ENCODE assay signal across 17 cellular contexts in the genomic region with DNA sequence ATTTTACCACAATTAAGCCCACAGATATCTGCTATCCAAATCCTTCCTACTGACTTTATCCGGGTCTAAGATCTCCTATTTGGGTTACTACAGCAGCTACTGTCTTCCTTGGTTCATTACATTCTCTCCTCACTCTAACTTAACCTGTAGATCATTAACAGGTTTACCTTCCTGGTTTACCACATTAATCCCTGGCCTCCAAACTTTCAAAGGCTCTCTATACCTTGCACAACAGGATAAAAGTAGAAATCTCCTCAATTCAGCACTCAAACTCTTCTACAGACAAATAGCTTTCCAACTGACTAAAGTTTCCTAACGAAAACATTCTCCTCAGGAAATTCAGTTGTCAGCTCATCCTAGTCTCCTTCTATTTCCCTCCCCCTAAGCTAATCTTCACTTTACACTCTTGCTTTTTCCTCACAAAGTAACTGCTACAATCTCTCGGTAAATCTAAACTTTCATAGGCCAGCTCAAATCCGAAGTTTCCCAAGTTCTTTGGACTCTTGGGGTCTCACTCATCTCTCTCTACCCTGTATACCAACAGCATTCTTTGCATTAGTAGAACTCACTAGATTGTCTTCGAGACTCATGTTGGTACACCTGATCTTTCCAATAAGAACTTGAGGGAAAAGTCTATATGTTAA. TPM values are rescaled to one million over a fixed set of nuclear protein-coding genes. Genes with fewer than 3 reads are reported as not detected.
DNase-seq lines count a peak whose midpoint lies in the region; ATAC-seq and TF ChIP-seq lines count a peak whose summit lies in the region.
"Had no signal": no experiment of that assay in that cellular context is flagged by ENCODE, and none has a peak within 500 bp of the region (broad histone marks: within the 10 kb centered on the region; RNA-seq: fewer than 3 reads in every experiment).

No MANE protein-coding gene starts in this region.

- ATAC-seq in activated T-cell treated with anti-CD3 and anti-CD28 coated beads, Interleukin-2, amount 50 U/mL, for 4 hours = no peak
- ATAC-seq in WTC11 = no peak
- ATAC-seq in left lobe of liver = peak; percentile 10
- no peak for ATAC-seq in stimulated activated memory B cell treated with anti-CD40 and anti-IgM and Interleukin-4, amounts not matched to agents 10 μg/mL and 1 μg/mL and 100 μg/mL, for 72 hours
- no peak for ATAC-seq in HG02763 (IDR thresholded peaks at IDR 0.05; ENCODE audit: unreplicated experiment)

- H3K4me1 Mint-ChIP-seq in activated T-cell treated with anti-CD3 and anti-CD28 coated beads, Interleukin-2, amount 50 U/mL, for 4 hours (ENCODE audit: low read depth) = peaks cover 54% of the 10 kb centered on the region
- H3K4me1 Mint-ChIP-seq in WTC11 = peaks cover 38% of the 10 kb centered on the region
- H3K4me1 Mint-ChIP-seq in stimulated activated memory B cell treated with anti-CD40 and anti-IgM and Interleukin-4, amounts not matched to agents 10 μg/mL and 1 μg/mL and 100 μg/mL, for 72 hours = peaks cover 70% of the 10 kb centered on the region

- intact Hi-C loops in posterior vena cava (cut with DNase I) = no loop called here

- no peaks in the 10 kb centered on the region for H3K27me3 Mint-ChIP-seq in activated T-cell treated with anti-CD3 and anti-CD28 coated beads, Interleukin-2, amount 50 U/mL, for 4 hours (ENCODE audit: low read depth)
- no peaks in the 10 kb centered on the region for H3K27me3 Mint-ChIP-seq in WTC11 (ENCODE audit: low read depth)
- no peaks in the 10 kb centered on the region for H3K27me3 Mint-ChIP-seq in stimulated activated memory B cell treated with anti-CD40 and anti-IgM and Interleukin-4, amounts not matched to agents 10 μg/mL and 1 μg/mL and 100 μg/mL, for 72 hours

- POLR2A ChIA-PET in WTC11 (lab: Charles Lee) = interaction anchor here (0.5 kb wide), 1 partner anchor 33 kb away, joined by 3 read pairs; no protein-coding TSS in a partner anchor

- no peak for TF ChIP-seq CTCF in WTC11 (IDR thresholded peaks at IDR 0.05)

- H3K9me3 Mint-ChIP-seq in activated T-cell treated with anti-CD3 and anti-CD28 coated beads, Interleukin-2, amount 50 U/mL, for 4 hours = no peaks in the 10 kb centered on the region
- no peaks in the 10 kb centered on the region for H3K9me3 Mint-ChIP-seq in WTC11
- H3K9me3 Mint-ChIP-seq in stimulated activated memory B cell treated with anti-CD40 and anti-IgM and Interleukin-4, amounts not matched to agents 10 μg/mL and 1 μg/mL and 100 μg/mL, for 72 hours = no peaks in the 10 kb centered on the region

- H3K27ac Mint-ChIP-seq in WTC11 = peak overlapping the region; percentile 69
- H3K27ac Mint-ChIP-seq in stimulated activated memory B cell treated with anti-CD40 and anti-IgM and Interleukin-4, amounts not matched to agents 10 μg/mL and 1 μg/mL and 100 μg/mL, for 72 hours = peak overlapping the region; percentile 4

- DNase-seq in activated T-cell treated with anti-CD3 and anti-CD28 coated beads, Interleukin-2, amount 50 U/mL, for 4 hours = no peak
- DNase-seq in activated T-cell treated with anti-CD3 and anti-CD28 coated beads for 4 hours (no peak), WTC11 (ENCODE audit: low spot score) (no peak), left lobe of liver (ENCODE audit: low spot score) (no peak), posterior vena cava (ENCODE audit: low spot score) (no peak), islet precursor cell (no peak)
- DNase-seq: activated gamma-delta T cell treated with Interleukin-2 at 50 U/mL for 16 hours; HCEC 1CT; head of caudate nucleus; NCI-H524 treated with DMSO at 0.1 percent for 48 hours; stimulated activated CD4-positive, alpha-beta T cell treated with anti-CD3 and anti-CD28 coated beads, Interleukin-12 subunit alpha, Interleukin-12 subunit beta, amount 100 ng/mL, for 4 hours; stimulated activated CD8-positive, alpha-beta memory T cell treated with anti-CD3 and anti-CD28 coated beads, Interleukin-4, amount 100 ng/mL, for 48 hours had no signal

- CTCF ChIA-PET in WTC11 (lab: Charles Lee) = no interaction called here

- H3K36me3 Mint-ChIP-seq in activated T-cell treated with anti-CD3 and anti-CD28 coated beads, Interleukin-2, amount 50 U/mL, for 4 hours (ENCODE audit: insufficient read depth) = no peaks in the 10 kb centered on the region
- H3K36me3 Mint-ChIP-seq in WTC11 = peaks cover under 1% of the 10 kb centered on the region
- H3K36me3 Mint-ChIP-seq in stimulated activated memory B cell treated with anti-CD40 and anti-IgM and Interleukin-4, amounts not matched to agents 10 μg/mL and 1 μg/mL and 100 μg/mL, for 72 hours = peaks cover 3% of the 10 kb centered on the region

- H3K4me3 Mint-ChIP-seq in activated T-cell treated with anti-CD3 and anti-CD28 coated beads, Interleukin-2, amount 50 U/mL, for 4 hours = peak overlapping the region; percentile 2
- H3K4me3 Mint-ChIP-seq in WTC11 = no peak overlapping the region
- no peak overlapping the region for H3K4me3 Mint-ChIP-seq in stimulated activated memory B cell treated with anti-CD40 and anti-IgM and Interleukin-4, amounts not matched to agents 10 μg/mL and 1 μg/mL and 100 μg/mL, for 72 hours

TF ChIP-seq in WTC11, 78 proteins besides CTCF, POLR2A, EP300 and RAD21:
- TF ChIP-seq CBFB (CRISPR knock-in tag; IDR thresholded peaks at IDR 0.05; ENCODE audit: low read depth) (no peak), RELA (CRISPR knock-in tag; IDR thresholded peaks at IDR 0.05; ENCODE audit: borderline replicate concordance) (no peak)

RNA-seq across cellular contexts. Expression of gene BTBD7, which starts 2.7 kb away (rescaled TPM):
- total RNA-seq in activated T-cell treated with anti-CD3 and anti-CD28 coated beads, Interleukin-2, amount 50 U/mL, for 4 hours = 10 to 100 TPM; 14.9 to 20.3 (median 17.8) TPM
- total RNA-seq in WTC11 (2021) (29.2 to 34.1 TPM (median 31.3 TPM) in 3 replicates), left lobe of liver (11.0 TPM), posterior vena cava (10 to 100 TPM; 34.8 to 42.5 TPM)

RNA-seq across cellular contexts. Expression of gene COX8C, which starts 16.9 kb away (rescaled TPM):
- not detected for total RNA-seq in activated T-cell treated with anti-CD3 and anti-CD28 coated beads, Interleukin-2, amount 50 U/mL, for 4 hours
- total RNA-seq in WTC11 (2021) (not detected in 3 replicates), left lobe of liver (not detected), posterior vena cava (under 1 TPM in 1 of 2 donors, not detected in 1; 0.52 TPM)
- total RNA-seq: A172, M059J, SK-MEL-5 had no signal
